Comparison of ENCODE assay signal across 23 cellular contexts in genomic region chr18:62900132-62900883, GRCh38.
DNase-seq lines count a peak whose midpoint lies in the region; ATAC-seq, FAIRE-seq and TF ChIP-seq lines count a peak whose summit lies in the region.
"Had no signal": no experiment of that assay in that cellular context is flagged by ENCODE, and none has a peak within 500 bp of the region (broad histone marks: within the 10 kb centered on the region; RNA-seq: fewer than 3 reads in every experiment).

No MANE protein-coding gene starts in this region.

- no peaks in the 10 kb centered on the region for H3K9me3 Mint-ChIP-seq in WTC11
- H3K9me3 Mint-ChIP-seq in natural killer cell treated with Interleukin-12 subunit alpha and Interleukin-12 subunit beta and Interleukin-15 and Interleukin-18, amount 100 ng/mL, for 72 hours: no peaks in the 10 kb centered on the region
- H3K9me3 Mint-ChIP-seq: CD14-positive monocyte; CD4-positive, alpha-beta T cell; CD8-positive, alpha-beta memory T cell had no signal

- FAIRE-seq in D721Med (lab: Jason Lieb, UNC): peak; percentile 98
- FAIRE-seq: A549, GM12891, GM18507, H54 had no signal

- peak overlapping the region in 36 of 59 donors; percentile 14 to 100 (median 94) for H3K27ac ChIP-seq in dorsolateral prefrontal cortex
- H3K27ac ChIP-seq: A549; BLaER1 treated with 17β-estradiol and CSF1 and Interleukin-3, amounts not matched to agents 10 nM and 100 nM had no signal

- H3K4me1 Mint-ChIP-seq in WTC11: peaks cover 32% of the 10 kb centered on the region
- no peaks in the 10 kb centered on the region for H3K4me1 Mint-ChIP-seq in natural killer cell treated with Interleukin-12 subunit alpha and Interleukin-12 subunit beta and Interleukin-15 and Interleukin-18, amount 100 ng/mL, for 72 hours (ENCODE audit: low read depth in 2 of 2)
- H3K4me1 Mint-ChIP-seq: CD14-positive monocyte; CD8-positive, alpha-beta memory T cell had no signal

- POLR2A ChIA-PET in WTC11 (lab: Charles Lee): interaction anchor here (0.6 kb wide), 1 partner anchor 106 kb away, joined by 7 read pairs; no protein-coding TSS in a partner anchor

- H3K4me3 Mint-ChIP-seq in WTC11: no peak overlapping the region
- H3K4me3 Mint-ChIP-seq in natural killer cell treated with Interleukin-12 subunit alpha and Interleukin-12 subunit beta and Interleukin-15 and Interleukin-18, amount 100 ng/mL, for 72 hours: no peak overlapping the region
- H3K4me3 Mint-ChIP-seq: CD14-positive monocyte; CD4-positive, alpha-beta T cell; CD8-positive, alpha-beta memory T cell had no signal

- ATAC-seq in WTC11: no peak
- ATAC-seq in natural killer cell treated with Interleukin-12 subunit alpha and Interleukin-12 subunit beta and Interleukin-15 and Interleukin-18, amount 100 ng/mL, for 72 hours: no peak
- no peak for ATAC-seq in stimulated activated naive CD8-positive, alpha-beta T cell treated with anti-CD3 and anti-CD28 coated beads, Interleukin-15, Interleukin-2, amounts not matched to agents 100 U/mL and 50 U/mL, for 24 hours
- ATAC-seq: A549 had no signal

- H3K36me3 Mint-ChIP-seq in WTC11: peaks cover 56% of the 10 kb centered on the region
- H3K36me3 Mint-ChIP-seq in natural killer cell treated with Interleukin-12 subunit alpha and Interleukin-12 subunit beta and Interleukin-15 and Interleukin-18, amount 100 ng/mL, for 72 hours: peaks cover 9% of the 10 kb centered on the region

- CTCF ChIA-PET in WTC11 (lab: Charles Lee): no interaction called here

- intact Hi-C loops in dorsolateral prefrontal cortex (cut with DNase I): loop anchor here in 1 of 2 donors (5.0 to 10.0 kb wide), 2 partner anchors 46 to 77 kb away; no protein-coding TSS in a partner anchor

- H3K4me3 ChIP-seq in dorsolateral prefrontal cortex: no peak overlapping the region
- H3K4me3 ChIP-seq: A549; BLaER1 treated with 17β-estradiol and CSF1 and Interleukin-3, amounts not matched to agents 10 nM and 100 nM; HAP-1 had no signal

- H3K27me3 ChIP-seq in dorsolateral prefrontal cortex: no peaks in the 10 kb centered on the region
- H3K27me3 ChIP-seq: BE2C; BLaER1 treated with 17β-estradiol and CSF1 and Interleukin-3, amounts not matched to agents 10 nM and 100 nM had no signal

- DNase-seq in D721Med (ENCODE audit: insufficient read length, low spot score) (no peak), WTC11 (ENCODE audit: low spot score) (no peak), dorsolateral prefrontal cortex (no peak), putamen (ENCODE audit: low spot score) (no peak)
- DNase-seq in natural killer cell treated with Interleukin-12 subunit alpha and Interleukin-12 subunit beta and Interleukin-15 and Interleukin-18, amount 100 ng/mL, for 72 hours (ENCODE audit: low spot score): no peak
- DNase-seq in stimulated activated naive CD8-positive, alpha-beta T cell treated with anti-CD3 and anti-CD28 coated beads, Interleukin-15, Interleukin-2, amounts not matched to agents 100 U/mL and 50 U/mL, for 24 hours: no peak
- DNase-seq: 8988T; ACHN; AML-193; BE2C; CD4-positive, alpha-beta T cell; CD8-positive, alpha-beta memory T cell; DMS53; DMS79 treated with DMSO at 0.1 percent for 48 hours; GF-D8; GOT3 had no signal

- no peak overlapping the region for H3K27ac Mint-ChIP-seq in WTC11
- H3K27ac Mint-ChIP-seq in natural killer cell treated with Interleukin-12 subunit alpha and Interleukin-12 subunit beta and Interleukin-15 and Interleukin-18, amount 100 ng/mL, for 72 hours: no peak overlapping the region
- H3K27ac Mint-ChIP-seq: CD14-positive monocyte; CD4-positive, alpha-beta T cell; CD8-positive, alpha-beta memory T cell had no signal

- no peaks in the 10 kb centered on the region for H3K27me3 Mint-ChIP-seq in WTC11 (ENCODE audit: low read depth)
- H3K27me3 Mint-ChIP-seq in natural killer cell treated with Interleukin-12 subunit alpha and Interleukin-12 subunit beta and Interleukin-15 and Interleukin-18, amount 100 ng/mL, for 72 hours: no peaks in the 10 kb centered on the region
- H3K27me3 Mint-ChIP-seq: CD4-positive, alpha-beta T cell; CD8-positive, alpha-beta memory T cell had no signal

- TF ChIP-seq CTCF in D721Med (IDR thresholded peaks at IDR 0.05; ENCODE audit: insufficient read depth, missing control alignments) (no peak), WTC11 (IDR thresholded peaks at IDR 0.05) (no peak), dorsolateral prefrontal cortex (IDR thresholded peaks at IDR 0.05 in 54 of 56, conservative IDR thresholded peaks at IDR 0.05 in 2 of 56; ENCODE audit: low read depth in 1 of 56, partially characterized antibody in 56 of 56) (no peak)

TF ChIP-seq in WTC11, 78 proteins besides CTCF, POLR2A, EP300 and RAD21:
- TF ChIP-seq HMGXB4 (CRISPR knock-in tag; IDR thresholded peaks at IDR 0.05) (no peak), ZNF121 (CRISPR knock-in tag; IDR thresholded peaks at IDR 0.05) (peak; percentile 83), E2F1 (CRISPR knock-in tag; IDR thresholded peaks at IDR 0.05) (no peak)
